In the genomic region with DNA sequence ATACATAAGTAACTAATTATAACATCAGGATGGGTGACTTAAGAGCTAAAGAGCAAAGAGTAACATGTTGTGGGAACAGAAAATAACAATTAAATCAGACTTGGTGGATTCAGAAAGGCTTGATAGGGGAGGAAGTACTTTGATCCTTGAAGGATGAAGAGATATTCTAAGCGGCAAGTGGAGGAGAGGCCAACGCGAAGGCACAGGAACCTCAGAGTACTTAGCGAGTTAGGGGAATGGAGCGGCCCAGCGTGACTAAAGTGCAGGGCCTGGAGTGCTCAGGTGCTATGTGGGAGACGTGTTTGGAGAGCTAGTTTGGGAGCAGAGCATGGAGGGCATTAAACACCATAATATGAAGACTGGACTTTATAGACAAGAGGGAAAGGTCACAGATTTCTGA, we compare ENCODE assay signal across 27 cellular contexts.
"Had no signal": no experiment of that assay in that cellular context is flagged by ENCODE, and none has a peak within 500 bp of the region (broad histone marks: within the 10 kb centered on the region; RNA-seq: fewer than 3 reads in every experiment).

No MANE protein-coding gene starts in this region.

- H3K36me3 ChIP-seq: esophagus squamous epithelium, heart right ventricle, lower lobe of right lung, pancreas, thoracic aorta, transverse colon, vagina had no signal

- H3K27ac ChIP-seq: coronary artery, esophagus squamous epithelium, heart right ventricle, lower lobe of right lung, pancreas, right lobe of liver, thoracic aorta, transverse colon, vagina had no signal

- H3K27me3 ChIP-seq: esophagus squamous epithelium, heart right ventricle, pancreas, right lobe of liver, transverse colon, vagina had no signal

- H3K36me3 Mint-ChIP-seq: naive thymus-derived CD8-positive, alpha-beta T cell; stimulated activated naive B cell treated with anti-CD40 and anti-IgM and Interleukin-4, amounts not matched to agents 10 μg/mL and 1 μg/mL and 100 μg/mL, for 72 hours had no signal

- H3K27ac Mint-ChIP-seq: naive thymus-derived CD8-positive, alpha-beta T cell; stimulated activated naive B cell treated with anti-CD40 and anti-IgM and Interleukin-4, amounts not matched to agents 10 μg/mL and 1 μg/mL and 100 μg/mL, for 72 hours; stimulated activated naive CD8-positive, alpha-beta T cell treated with anti-CD3 and anti-CD28 coated beads, Interleukin-15, Interleukin-2, amounts not matched to agents 100 ng/mL and 50 ng/mL, for 24 hours had no signal

- H3K4me1 ChIP-seq: esophagus squamous epithelium, heart right ventricle, lower lobe of right lung, pancreas, right lobe of liver, transverse colon, vagina had no signal

- H3K9me3 Mint-ChIP-seq: naive thymus-derived CD8-positive, alpha-beta T cell; stimulated activated naive B cell treated with anti-CD40 and anti-IgM and Interleukin-4, amounts not matched to agents 10 μg/mL and 1 μg/mL and 100 μg/mL, for 72 hours; stimulated activated naive CD8-positive, alpha-beta T cell treated with anti-CD3 and anti-CD28 coated beads, Interleukin-15, Interleukin-2, amounts not matched to agents 100 ng/mL and 50 ng/mL, for 24 hours had no signal

- H3K4me3 ChIP-seq: coronary artery, esophagus squamous epithelium, heart right ventricle, lower lobe of right lung, pancreas, right lobe of liver, thoracic aorta, transverse colon, vagina had no signal

- H3K4me3 Mint-ChIP-seq: naive thymus-derived CD8-positive, alpha-beta T cell; stimulated activated naive B cell treated with anti-CD40 and anti-IgM and Interleukin-4, amounts not matched to agents 10 μg/mL and 1 μg/mL and 100 μg/mL, for 72 hours; stimulated activated naive CD8-positive, alpha-beta T cell treated with anti-CD3 and anti-CD28 coated beads, Interleukin-15, Interleukin-2, amounts not matched to agents 100 ng/mL and 50 ng/mL, for 24 hours had no signal

- FAIRE-seq: endothelial cell of umbilical vein, islet of Langerhans, pancreas, small intestine had no signal

- DNase-seq: dermis blood vessel endothelial cell; effector memory CD4-positive, alpha-beta T cell; erythroblast; esophagus squamous epithelium; foreskin melanocyte; glutamatergic neuron; heart right ventricle; hippocampal formation; kidney glomerular epithelial cell; left colon; left ventricle myocardium superior; lower lobe of right lung; naive thymus-derived CD8-positive, alpha-beta T cell; occipital lobe; pancreas; right lobe of liver; small intestine; stimulated activated CD4-positive, alpha-beta T cell treated with anti-CD3 and anti-CD28 coated beads, Interleukin-15, amount 100 ng/mL, for 24 hours; stimulated activated CD4-positive, alpha-beta T cell treated with anti-CD3 and anti-CD28 coated beads, Interleukin-2, amount 100 ng/mL, for 48 hours; stimulated activated naive B cell treated with anti-CD40 and anti-IgM and Interleukin-4, amounts not matched to agents 10 μg/mL and 1 μg/mL and 100 μg/mL, for 72 hours; transverse colon had no signal

- H3K9me3 ChIP-seq: esophagus squamous epithelium, heart right ventricle, lower lobe of right lung, pancreas, right lobe of liver, thoracic aorta, transverse colon, vagina had no signal

- H3K4me1 Mint-ChIP-seq: naive thymus-derived CD8-positive, alpha-beta T cell; stimulated activated naive B cell treated with anti-CD40 and anti-IgM and Interleukin-4, amounts not matched to agents 10 μg/mL and 1 μg/mL and 100 μg/mL, for 72 hours had no signal

- H3K27me3 Mint-ChIP-seq: stimulated activated naive CD8-positive, alpha-beta T cell treated with anti-CD3 and anti-CD28 coated beads, Interleukin-15, Interleukin-2, amounts not matched to agents 100 ng/mL and 50 ng/mL, for 24 hours had no signal
